ENCODE assay signal across 26 cellular contexts in the genomic region with DNA sequence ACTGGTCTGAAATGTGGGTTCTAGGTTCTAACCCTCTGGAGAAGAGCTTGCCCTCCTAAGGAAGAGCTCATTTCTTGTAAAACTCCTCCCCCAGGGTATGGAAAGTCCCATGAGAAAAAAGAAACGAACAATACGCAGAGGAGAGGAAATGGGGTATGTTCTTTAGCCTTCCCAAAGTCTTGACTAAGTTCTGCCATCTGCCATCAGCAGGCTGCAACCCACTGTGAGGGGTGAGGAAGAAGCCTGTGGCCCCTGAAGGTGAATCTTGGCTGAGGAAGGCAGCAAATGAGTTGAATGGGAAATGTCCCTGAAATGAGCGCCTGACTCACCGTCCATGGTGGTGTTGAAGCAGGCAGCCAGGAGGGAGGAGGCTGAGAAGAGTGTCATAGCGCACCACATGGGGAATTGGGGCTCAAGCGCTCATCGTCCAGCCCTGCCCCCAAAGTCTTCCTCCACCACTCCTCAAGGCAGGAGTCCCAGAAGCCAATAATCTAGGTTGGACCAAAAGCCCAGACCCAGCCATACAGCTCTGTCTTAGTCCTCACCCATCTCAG. TPM values are rescaled to one million over a fixed set of nuclear protein-coding genes. Genes with fewer than 3 reads are reported as not detected.
A peak's percentile ranks its signal among the peaks of the same experiment; 100 is the strongest.
DNase-seq lines count a peak whose midpoint lies in the region; ATAC-seq and TF ChIP-seq lines count a peak whose summit lies in the region.
"Had no signal": no experiment of that assay in that cellular context is flagged by ENCODE, and none has a peak within 500 bp of the region (broad histone marks: within the 10 kb centered on the region; RNA-seq: fewer than 3 reads in every experiment).

No MANE protein-coding gene starts in this region.

- no peaks in the 10 kb centered on the region for H3K9me3 Mint-ChIP-seq in activated naive CD8-positive, alpha-beta T cell treated with anti-CD3 and anti-CD28 coated beads, Interleukin-2, amount 10 ng/mL, durations not matched to agents 7 days and 5 days
- no peaks in the 10 kb centered on the region for H3K9me3 Mint-ChIP-seq in stimulated activated naive CD8-positive, alpha-beta T cell treated with anti-CD3 and anti-CD28 coated beads, Interleukin-15, amount 100 ng/mL, for 72 hours
- H3K9me3 Mint-ChIP-seq: CD8-positive, alpha-beta T cell; IgD-negative memory B cell; type B pancreatic cell had no signal

- DNase-seq in stimulated activated CD4-positive, alpha-beta T cell treated with anti-CD3 and anti-CD28 coated beads, Interleukin-15, amount 100 ng/mL, for 24 hours: peak; percentile 21
- no peak for DNase-seq in stimulated activated CD4-positive, alpha-beta T cell treated with anti-CD3 and anti-CD28 coated beads, Interleukin-4, amount 100 ng/mL, for 4 hours
- DNase-seq in SK-N-MC (ENCODE audit: low read depth, low spot score) (no peak), AML-193 (lab: John Stamatoyannopoulos, UW) (no peak), GM13976 (ENCODE audit: low spot score) (no peak)
- DNase-seq in activated naive CD8-positive, alpha-beta T cell treated with anti-CD3 and anti-CD28 coated beads, Interleukin-2, amount 10 ng/mL, durations not matched to agents 7 days and 5 days: no peak
- peak in 1 of 2 donors; percentile 32 for DNase-seq in stimulated activated naive CD8-positive, alpha-beta T cell treated with anti-CD3 and anti-CD28 coated beads, Interleukin-15, amount 100 ng/mL, for 72 hours
- DNase-seq: activated T-cell treated with anti-CD3 and anti-CD28 coated beads, Interleukin-2, amount 50 U/mL, for 1 hour; brain microvascular endothelial cell; CD8-positive, alpha-beta T cell; DMS 273 treated with DMSO at 0.1 percent for 48 hours; glutamatergic neuron; lower lobe of right lung; mucosa of descending colon; NCI-H1417 treated with DMSO at 0.1 percent for 48 hours; NCI-H446 treated with DMSO at 0.1 percent for 48 hours; SHP77 treated with DMSO at 0.1 percent for 48 hours had no signal

- H3K9ac ChIP-seq in SK-N-MC (ENCODE audit: insufficient read length): peak overlapping the region; percentile 53

- H3K36me3 Mint-ChIP-seq in activated naive CD8-positive, alpha-beta T cell treated with anti-CD3 and anti-CD28 coated beads, Interleukin-2, amount 10 ng/mL, durations not matched to agents 7 days and 5 days: peaks cover 2% of the 10 kb centered on the region
- H3K36me3 Mint-ChIP-seq: CD8-positive, alpha-beta T cell; IgD-negative memory B cell; type B pancreatic cell had no signal

- in situ Hi-C loops in GM13976 (cut with MboI; ENCODE audit: low sequenced_read_pairs, unreplicated experiment): no loop called here

- H3K4me3 Mint-ChIP-seq in activated naive CD8-positive, alpha-beta T cell treated with anti-CD3 and anti-CD28 coated beads, Interleukin-2, amount 10 ng/mL, durations not matched to agents 7 days and 5 days: peak overlapping the region; percentile 71
- peak overlapping the region; percentile 78 to 88 for H3K4me3 Mint-ChIP-seq in stimulated activated naive CD8-positive, alpha-beta T cell treated with anti-CD3 and anti-CD28 coated beads, Interleukin-15, amount 100 ng/mL, for 72 hours
- H3K4me3 Mint-ChIP-seq: CD8-positive, alpha-beta T cell; IgD-negative memory B cell; type B pancreatic cell had no signal

- H3K27me3 Mint-ChIP-seq in activated naive CD8-positive, alpha-beta T cell treated with anti-CD3 and anti-CD28 coated beads, Interleukin-2, amount 10 ng/mL, durations not matched to agents 7 days and 5 days: peaks cover 26% of the 10 kb centered on the region
- peaks cover 45% of the 10 kb centered on the region for H3K27me3 Mint-ChIP-seq in stimulated activated naive CD8-positive, alpha-beta T cell treated with anti-CD3 and anti-CD28 coated beads, Interleukin-15, amount 100 ng/mL, for 72 hours

- peaks cover 36% of the 10 kb centered on the region for H3K4me1 Mint-ChIP-seq in activated naive CD8-positive, alpha-beta T cell treated with anti-CD3 and anti-CD28 coated beads, Interleukin-2, amount 10 ng/mL, durations not matched to agents 7 days and 5 days
- H3K4me1 Mint-ChIP-seq in stimulated activated naive CD8-positive, alpha-beta T cell treated with anti-CD3 and anti-CD28 coated beads, Interleukin-15, amount 100 ng/mL, for 72 hours: peaks cover 68% of the 10 kb centered on the region

- POLR2A ChIA-PET in activated naive CD8-positive, alpha-beta T cell treated with anti-CD3 and anti-CD28 coated beads, Interleukin-2, amount 10 ng/mL, durations not matched to agents 7 days and 5 days (lab: Charles Lee): interaction anchor here (0.9 to 1.4 kb wide), 3 partner anchors 31 to 453 kb away, joined by 3 to 6 read pairs (median 3); a partner anchor contains a TSS

- ATAC-seq in activated naive CD8-positive, alpha-beta T cell treated with anti-CD3 and anti-CD28 coated beads, Interleukin-2, amount 10 ng/mL, durations not matched to agents 7 days and 5 days (ENCODE audit: low read depth): no peak
- ATAC-seq in stimulated activated naive CD8-positive, alpha-beta T cell treated with anti-CD3 and anti-CD28 coated beads, Interleukin-15, amount 100 ng/mL, for 72 hours: peak; percentile 4
- ATAC-seq in HG03045 (IDR thresholded peaks at IDR 0.05; ENCODE audit: unreplicated experiment): no peak
- ATAC-seq: lower lobe of right lung, mucosa of descending colon had no signal

- TF ChIP-seq CTCF in GM13976 (IDR thresholded peaks at IDR 0.05; ENCODE audit: borderline replicate concordance, control extremely low read depth, extremely low read depth, insufficient read depth, missing control alignments): no peak

- no peaks in the 10 kb centered on the region for H3K9me3 ChIP-seq in SK-N-MC (ENCODE audit: low read depth, low read length)
- H3K9me3 ChIP-seq: lower lobe of right lung, mucosa of descending colon had no signal

- H3K27ac Mint-ChIP-seq in activated naive CD8-positive, alpha-beta T cell treated with anti-CD3 and anti-CD28 coated beads, Interleukin-2, amount 10 ng/mL, durations not matched to agents 7 days and 5 days: peak overlapping the region; percentile 93
- H3K27ac Mint-ChIP-seq in stimulated activated naive CD8-positive, alpha-beta T cell treated with anti-CD3 and anti-CD28 coated beads, Interleukin-15, amount 100 ng/mL, for 72 hours: peak overlapping the region; percentile 98 to 100
- H3K27ac Mint-ChIP-seq: CD8-positive, alpha-beta T cell; progenitor cell of endocrine pancreas; type B pancreatic cell had no signal

- no peaks in the 10 kb centered on the region for H3K36me3 ChIP-seq in SK-N-MC (ENCODE audit: insufficient read depth, low read length)
- H3K36me3 ChIP-seq: brain microvascular endothelial cell, lower lobe of right lung had no signal

- peak overlapping the region; percentile 97 for H3K27ac ChIP-seq in SK-N-MC
- H3K27ac ChIP-seq: brain microvascular endothelial cell, epithelial cell of prostate, lower lobe of right lung had no signal

- H3K4me3 ChIP-seq in SK-N-MC: peak overlapping the region; percentile 60
- H3K4me3 ChIP-seq: lower lobe of right lung, mucosa of descending colon had no signal

RNA-seq across cellular contexts. Expression of a gene that starts 10.4 kb away (rescaled TPM):
- under 1 TPM; 0.14 to 0.30 TPM for total RNA-seq in activated naive CD8-positive, alpha-beta T cell treated with anti-CD3 and anti-CD28 coated beads, Interleukin-2, amount 10 ng/mL, durations not matched to agents 7 days and 5 days
- total RNA-seq: CD8-positive, alpha-beta T cell; kidney epithelial cell; lower lobe of right lung; MCF 10A; progenitor cell of endocrine pancreas had no signal

RNA-seq across cellular contexts. Expression of a gene that starts 11.8 kb away (rescaled TPM):
- not detected for total RNA-seq in activated naive CD8-positive, alpha-beta T cell treated with anti-CD3 and anti-CD28 coated beads, Interleukin-2, amount 10 ng/mL, durations not matched to agents 7 days and 5 days
- total RNA-seq: CD8-positive, alpha-beta T cell; chondrocyte; kidney epithelial cell; lower lobe of right lung; MCF 10A; mucosa of descending colon; sciatic nerve had no signal

RNA-seq across cellular contexts. Expression of a gene that starts 29.8 kb away (rescaled TPM):
- 1 to 10 TPM; 7.0 to 7.1 TPM for total RNA-seq in activated naive CD8-positive, alpha-beta T cell treated with anti-CD3 and anti-CD28 coated beads, Interleukin-2, amount 10 ng/mL, durations not matched to agents 7 days and 5 days

RNA-seq across cellular contexts. Expression of a gene that starts 44.5 kb away (rescaled TPM):
- 10 to 100 TPM; 34.9 to 38.6 TPM for total RNA-seq in activated naive CD8-positive, alpha-beta T cell treated with anti-CD3 and anti-CD28 coated beads, Interleukin-2, amount 10 ng/mL, durations not matched to agents 7 days and 5 days

RNA-seq across cellular contexts. Expression of a gene that starts 59.7 kb away (rescaled TPM):
- total RNA-seq in activated naive CD8-positive, alpha-beta T cell treated with anti-CD3 and anti-CD28 coated beads, Interleukin-2, amount 10 ng/mL, durations not matched to agents 7 days and 5 days: not detected
- total RNA-seq: chondrocyte, kidney epithelial cell, lower lobe of right lung, MCF 10A, progenitor cell of endocrine pancreas, sciatic nerve had no signal
